ENCODE assay signal across 8 cellular contexts in genomic region chr9:127519301-127520166, GRCh38.
A peak's percentile ranks its signal among the peaks of the same experiment; 100 is the strongest.
DNase-seq lines count a peak whose midpoint lies in the region; ATAC-seq, FAIRE-seq and TF ChIP-seq lines count a peak whose summit lies in the region.

No MANE protein-coding gene starts in this region.

- no peak for TF ChIP-seq RAD21 in K562 (CRISPR knock-in tag; conservative IDR thresholded peaks at IDR 0.05 in 1 of 2, IDR thresholded peaks at IDR 0.05 in 1 of 2)

- H3K9me3 ChIP-seq in K562 (replicated peaks; ENCODE audit: control insufficient read depth, insufficient read depth, low read depth, low read length) (peaks cover 12% of the 10 kb centered on the region), lower lobe of right lung (peaks cover 4% of the 10 kb centered on the region), tibial artery (peaks cover 0 to 6% (median 0%) of the 10 kb centered on the region in 3 donors)

- intact Hi-C loops in K562 (cut with micrococcal nuclease) (loop anchor here (5.0 kb wide), 1 partner anchor 68 kb away; no protein-coding TSS in a partner anchor), lower lobe of right lung (cut with DNase I) (no loop called here), tibial artery (cut with DNase I; ENCODE audit: low total_unique reads) (loop anchor here (5.0 kb wide), 1 partner anchor 58 kb away; no protein-coding TSS in a partner anchor)

- CTCF ChIA-PET in K562 (lab: Yijun Ruan, JAX; ENCODE audit: low intra/inter-chr PET ratio): no interaction called here

- TF ChIP-seq POLR2A in K562 (conservative IDR thresholded peaks at IDR 0.05): no peak

- H3K27me3 ChIP-seq in K562 (ENCODE audit: control insufficient read depth in 2 of 2, insufficient read depth in 2 of 2, low read length in 2 of 2) (no peaks in the 10 kb centered on the region), lower lobe of right lung (ENCODE audit: low read depth) (no peaks in the 10 kb centered on the region), tibial artery (no peaks in the 10 kb centered on the region)

- TF ChIP-seq EP300 in K562 (IDR thresholded peaks at IDR 0.05; ENCODE audit: low read length): no peak

- no TSS peak for BruUV-seq in K562 (replicated peaks; lab: Mats Ljungman, UMichigan)

- ATAC-seq in K562 (no peak), lower lobe of right lung (peak; percentile 9 to 37), HG02763 (IDR thresholded peaks at IDR 0.05; ENCODE audit: unreplicated experiment) (no peak), GM18873 (IDR thresholded peaks at IDR 0.05; ENCODE audit: low FRiP score, unreplicated experiment) (no peak)

- in situ Hi-C loops in K562 (cut with MboI): no loop called here

- 81% methylated on average over 17 of the region's 22 CpGs for WGBS in K562 (ENCODE audit: insufficient coverage, low coverage, missing lambda C conversion rate)

- peaks cover 72% of the 10 kb centered on the region; the same call in 2 of the 3 replicates for H3K36me3 ChIP-seq in K562 (ENCODE audit: control insufficient read depth, insufficient read depth, low read length)
- peaks cover 81% of the 10 kb centered on the region for H3K36me3 ChIP-seq in lower lobe of right lung
- H3K36me3 ChIP-seq in tibial artery: peaks cover 42 to 63% (median 59%) of the 10 kb centered on the region in 3 donors

- H3K4me2 ChIP-seq in K562 (ENCODE audit: insufficient read depth, low read length): no peak overlapping the region

- H2AFZ ChIP-seq in K562 (ENCODE audit: low read depth, low read length): no peak overlapping the region

- H3K79me2 ChIP-seq in K562 (ENCODE audit: control insufficient read depth, insufficient read depth, low read length): no peaks in the 10 kb centered on the region

- H3K9ac ChIP-seq in K562 (ENCODE audit: insufficient read depth in 1 of 2, low read depth in 2 of 2, low read length in 2 of 2): no peak overlapping the region

- H3K4me1 ChIP-seq in K562 (replicated peaks in 1 of 2; ENCODE audit: control insufficient read depth in 2 of 2, insufficient read depth in 2 of 2, low read length in 2 of 2) (peaks cover 0 to 5% of the 10 kb centered on the region in 2 experiments; a peak in 1 of 5 replicates), lower lobe of right lung (peaks cover 43% of the 10 kb centered on the region), tibial artery (peaks cover 0 to 45% (median 32%) of the 10 kb centered on the region in 4 donors)

- no peak for FAIRE-seq in K562 (lab: Jason Lieb, UNC)

- H3K4me3 ChIP-seq in K562 (no peak overlapping the region), lower lobe of right lung (no peak overlapping the region), tibial artery (no peak overlapping the region)

- TF ChIP-seq CTCF in K562 (IDR thresholded peaks at IDR 0.05 in 2 of 3, conservative IDR thresholded peaks at IDR 0.05 in 1 of 3; ENCODE audit: insufficient read depth in 2 of 3, low read depth in 1 of 3, low read length in 3 of 3) (no peak), lower lobe of right lung (IDR thresholded peaks at IDR 0.05) (no peak), tibial artery (IDR thresholded peaks at IDR 0.05) (no peak)

- H3K9me1 ChIP-seq in K562 (ENCODE audit: control insufficient read depth, insufficient read depth, low read length): no peaks in the 10 kb centered on the region

- POLR2A ChIA-PET in K562 (lab: Yijun Ruan, JAX): interaction anchor here (0.7 kb wide), 1 partner anchor 68 kb away, joined by 3 read pairs; no protein-coding TSS in a partner anchor

- DNase-seq in EL: peak; percentile 100
- DNase-seq in NOMO-1 (lab: John Stamatoyannopoulos, UW; ENCODE audit: unreplicated experiment in 2 of 2): peak; percentile 83 to 85
- DNase-seq in K562 (ENCODE audit: extremely low read depth in 1 of 4, low spot score in 3 of 4): no peak
- DNase-seq in lower lobe of right lung: no peak
- DNase-seq in tibial artery: peak in 1 of 2 donors; percentile 77
- DNase-seq in NCI-H2029 treated with DMSO at 0.1 percent for 48 hours (lab: John Stamatoyannopoulos, UW): no peak

- H4K20me1 ChIP-seq in K562 (replicated peaks; ENCODE audit: control insufficient read depth, insufficient read depth, low read length): no peaks in the 10 kb centered on the region

- H3K27ac ChIP-seq in K562 (ENCODE audit: extremely low read depth, low read depth, low read length) (no peak overlapping the region), lower lobe of right lung (peak overlapping the region; percentile 43), tibial artery (peak overlapping the region; percentile 33 to 85)

TF ChIP-seq in K562, 482 proteins besides CTCF, POLR2A, EP300 and RAD21 (continues in another document):
- TF ChIP-seq VEZF1 (CRISPR knock-in tag; IDR thresholded peaks at IDR 0.05): peak; percentile 36
- TF ChIP-seq ZKSCAN1 (IDR thresholded peaks at IDR 0.05; ENCODE audit: low read depth, low read length): no peak
- TF ChIP-seq GTF2F1 (IDR thresholded peaks at IDR 0.05; ENCODE audit: low read depth, low read length): no peak
- TF ChIP-seq, protein P1, sequence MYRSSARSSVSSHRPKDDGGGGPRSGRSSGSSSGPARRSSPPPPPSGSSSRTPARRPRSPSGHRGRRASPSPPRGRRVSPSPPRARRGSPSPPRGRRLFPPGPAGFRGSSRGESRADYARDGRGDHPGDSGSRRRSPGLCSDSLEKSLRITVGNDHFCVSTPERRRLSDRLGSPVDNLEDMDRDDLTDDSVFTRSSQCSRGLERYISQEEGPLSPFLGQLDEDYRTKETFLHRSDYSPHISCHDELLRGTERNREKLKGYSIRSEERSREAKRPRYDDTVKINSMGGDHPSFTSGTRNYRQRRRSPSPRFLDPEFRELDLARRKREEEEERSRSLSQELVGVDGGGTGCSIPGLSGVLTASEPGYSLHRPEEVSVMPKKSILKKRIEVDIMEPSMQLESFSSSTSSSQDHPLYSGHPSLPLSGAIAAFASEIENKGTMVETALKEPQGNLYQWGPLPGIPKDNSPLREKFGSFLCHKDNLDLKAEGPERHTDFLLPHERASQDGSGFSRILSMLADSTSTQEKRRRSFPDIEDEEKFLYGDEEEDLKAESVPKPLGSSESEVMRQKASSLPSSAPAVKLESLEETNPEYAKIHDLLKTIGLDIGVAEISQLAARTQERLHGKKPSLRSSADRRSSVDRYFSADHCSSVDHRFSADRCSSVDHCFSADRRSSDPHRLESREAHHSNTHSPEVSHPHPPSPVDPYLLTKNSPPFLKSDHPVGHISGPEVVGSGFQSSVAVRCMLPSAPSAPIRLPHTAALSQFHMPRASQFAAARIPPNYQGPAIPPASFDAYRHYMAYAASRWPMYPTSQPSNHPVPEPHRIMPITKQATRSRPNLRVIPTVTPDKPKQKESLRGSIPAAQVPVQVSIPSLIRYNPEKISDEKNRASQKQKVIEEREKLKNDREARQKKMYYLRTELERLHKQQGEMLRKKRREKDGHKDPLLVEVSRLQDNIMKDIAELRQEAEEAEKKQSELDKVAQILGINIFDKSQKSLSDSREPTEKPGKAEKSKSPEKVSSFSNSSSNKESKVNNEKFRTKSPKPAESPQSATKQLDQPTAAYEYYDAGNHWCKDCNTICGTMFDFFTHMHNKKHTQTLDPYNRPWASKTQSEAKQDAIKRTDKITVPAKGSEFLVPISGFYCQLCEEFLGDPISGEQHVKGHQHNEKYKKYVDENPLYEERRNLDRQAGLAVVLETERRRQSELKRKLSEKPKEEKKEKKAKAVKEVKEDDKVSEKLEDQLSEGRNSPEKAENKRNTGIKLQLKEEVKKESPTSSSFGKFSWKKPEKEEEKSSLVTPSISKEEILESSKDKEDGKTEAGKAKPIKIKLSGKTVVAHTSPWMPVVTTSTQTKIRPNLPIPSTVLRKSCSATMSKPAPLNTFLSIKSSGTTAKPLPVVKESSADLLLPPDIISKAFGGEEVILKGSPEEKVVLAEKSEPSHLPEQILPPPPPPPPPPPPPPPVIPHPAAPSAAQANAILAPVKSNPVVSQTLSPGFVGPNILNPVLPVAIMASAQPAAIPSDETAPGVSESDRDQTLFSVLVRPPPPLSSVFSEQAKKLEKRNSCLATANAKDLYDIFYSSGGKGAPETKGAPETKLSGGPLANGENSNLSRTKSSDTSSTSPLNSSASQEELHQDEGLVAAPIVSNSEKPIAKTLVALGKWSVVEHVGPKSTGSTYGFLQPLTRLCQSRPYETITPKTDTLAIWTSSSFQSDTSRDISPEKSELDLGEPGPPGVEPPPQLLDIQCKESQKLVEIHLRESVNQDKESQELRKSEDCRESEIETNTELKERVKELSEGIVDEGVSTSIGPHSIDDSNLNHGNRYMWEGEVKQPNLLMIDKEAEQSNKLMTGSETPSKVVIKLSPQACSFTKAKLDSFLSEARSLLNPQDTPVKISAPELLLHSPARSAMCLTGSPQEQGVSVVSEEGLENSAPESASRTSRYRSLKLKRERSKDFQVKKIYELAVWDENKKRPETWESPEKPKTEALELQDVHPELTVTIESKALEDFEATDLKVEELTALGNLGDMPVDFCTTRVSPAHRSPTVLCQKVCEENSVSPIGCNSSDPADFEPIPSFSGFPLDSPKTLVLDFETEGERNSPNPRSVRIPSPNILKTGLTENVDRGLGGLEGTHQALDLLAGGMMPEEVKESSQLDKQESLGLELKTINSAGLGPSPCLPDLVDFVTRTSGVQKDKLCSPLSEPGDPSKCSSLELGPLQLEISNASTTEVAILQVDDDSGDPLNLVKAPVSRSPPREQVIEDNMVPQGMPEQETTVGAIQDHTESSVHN (IDR thresholded peaks at IDR 0.05; ENCODE audit: borderline replicate concordance in 1 of 2, low read depth in 1 of 2): no peak
- no peak for TF ChIP-seq ETS2 (tag; IDR thresholded peaks at IDR 0.05; ENCODE audit: borderline replicate concordance, poor library complexity, severe bottlenecking)
- no peak for TF ChIP-seq KAT7 (CRISPR knock-in tag; IDR thresholded peaks at IDR 0.05; ENCODE audit: borderline replicate concordance)
- TF ChIP-seq ZNF174 (CRISPR knock-in tag; IDR thresholded peaks at IDR 0.05): no peak

Comparison
In these comparisons a context has a peak if more than half of its experiments do, and no peak if none do; other contexts are left out.
1. DNase-seq: peak in EL (single experiment) and NOMO-1 (2 of 2); none in K562 (0 of 4), lower lobe of right lung (single experiment) and NCI-H2029 treated with DMSO at 0.1 percent for 48 hours (single experiment).
2. ATAC-seq: peak in lower lobe of right lung (2 of 2); none in K562 (single experiment), HG02763 (single experiment) and GM18873 (single experiment).